Comparison of ENCODE assay signal across 1 cellular context in the genomic region with DNA sequence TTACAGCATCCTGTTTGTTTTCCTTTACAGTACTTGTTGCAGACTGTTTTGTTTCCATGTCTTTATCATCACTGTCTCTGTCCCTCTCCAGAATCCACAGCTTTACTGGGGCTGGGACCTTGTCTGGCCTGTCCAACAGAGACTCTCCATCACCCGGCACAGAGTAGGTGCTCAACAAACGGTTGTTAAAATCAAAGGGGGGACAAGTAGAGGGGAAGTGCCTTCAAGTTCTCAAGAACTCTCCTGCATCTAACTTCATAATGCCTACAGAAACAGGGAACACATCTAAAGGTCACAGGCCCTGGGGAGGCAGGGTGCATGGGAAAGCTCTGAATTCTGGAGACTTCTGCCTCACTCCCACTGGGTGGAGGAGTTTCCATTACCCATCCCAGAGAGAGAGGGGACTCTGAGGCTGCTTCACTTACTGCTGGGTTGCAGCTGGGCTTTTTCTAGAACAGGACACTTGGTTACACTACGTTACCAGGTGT.
TF ChIP-seq lines count a peak whose summit lies in the region.

No MANE protein-coding gene starts in this region.

TF ChIP-seq in H1, 55 proteins besides CTCF, POLR2A, EP300 and RAD21:
- no peak for TF ChIP-seq CEBPB (IDR thresholded peaks at IDR 0.05; ENCODE audit: low read depth, low read length)
- TF ChIP-seq SUZ12 (IDR thresholded peaks at IDR 0.05; ENCODE audit: low read length) = no peak
- no peak for TF ChIP-seq JUND (IDR thresholded peaks at IDR 0.05; ENCODE audit: low read length)
- no peak for TF ChIP-seq CBX5 (IDR thresholded peaks at IDR 0.05; ENCODE audit: low read depth, low read length)
- TF ChIP-seq CHD2 (IDR thresholded peaks at IDR 0.05; ENCODE audit: low read length) = no peak
- TF ChIP-seq ASH2L (IDR thresholded peaks at IDR 0.05; ENCODE audit: low read length) = no peak
TF ChIP-seq in H1: peak in this region for 0.
